1 cellular context compared by ENCODE assay signal in the genomic region with DNA sequence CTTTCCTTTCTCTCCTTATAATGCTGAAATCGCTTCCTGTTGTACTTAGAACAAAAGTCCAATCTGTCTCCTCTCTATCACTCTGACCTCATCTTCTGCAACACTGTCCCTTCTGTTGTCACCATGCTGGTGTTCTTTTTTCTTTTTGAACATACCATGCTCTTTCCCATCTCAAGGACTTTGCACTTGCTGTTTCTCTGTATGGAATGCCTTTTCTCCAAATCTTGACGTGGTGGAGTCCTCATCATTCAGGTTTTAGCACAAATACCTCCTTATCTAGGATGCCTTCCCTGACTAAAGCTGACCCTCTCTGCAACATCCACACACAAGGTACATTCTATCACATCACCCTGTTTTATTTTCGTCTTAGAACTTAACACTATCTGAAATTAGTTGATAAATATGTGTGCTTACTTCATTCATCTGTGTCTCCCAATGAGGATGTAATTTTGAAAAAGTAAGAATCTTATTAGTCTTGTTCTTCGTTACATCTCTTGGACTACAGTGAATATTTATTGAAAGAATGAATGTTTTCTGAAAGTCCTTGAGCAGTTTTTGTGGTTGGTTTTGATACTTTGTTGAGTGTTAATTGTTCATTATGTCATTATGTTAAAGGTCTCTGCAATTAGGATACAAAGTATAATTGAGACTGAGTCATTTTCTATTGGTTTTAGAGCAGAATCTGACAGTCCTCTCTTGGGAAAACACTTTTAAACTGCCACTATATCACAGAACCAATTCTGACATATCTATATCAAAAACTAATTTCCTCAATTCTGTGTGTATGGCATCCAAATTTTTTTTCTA.
TF ChIP-seq lines count a peak whose summit lies in the region.

No MANE protein-coding gene starts in this region.

TF ChIP-seq in GM12878, 131 proteins besides CTCF, POLR2A, EP300 and RAD21 (continued from another document):
- TF ChIP-seq BCLAF1 (IDR thresholded peaks at IDR 0.05) (no peak), ZNF622 (IDR thresholded peaks at IDR 0.05) (no peak), ZNF207 (IDR thresholded peaks at IDR 0.05; ENCODE audit: borderline replicate concordance) (no peak), MEF2A (IDR thresholded peaks at IDR 0.05; ENCODE audit: insufficient read depth, low read depth, low read length) (no peak), NRF1 (conservative IDR thresholded peaks at IDR 0.05; ENCODE audit: low read depth, low read length) (no peak), SP1 (IDR thresholded peaks at IDR 0.05; ENCODE audit: low read depth, low read length) (no peak), SUPT20H (IDR thresholded peaks at IDR 0.05; ENCODE audit: borderline replicate concordance, control insufficient read depth, low read depth, low read length) (no peak), EED (IDR thresholded peaks at IDR 0.05; ENCODE audit: low read depth) (no peak), LARP7 (IDR thresholded peaks at IDR 0.05) (no peak), GABPA (IDR thresholded peaks at IDR 0.05; ENCODE audit: low read depth) (no peak), WRNIP1 (IDR thresholded peaks at IDR 0.05; ENCODE audit: borderline replicate concordance, low read depth, low read length) (no peak), ZNF24 (IDR thresholded peaks at IDR 0.05) (peak; percentile 87), ZNF217 (IDR thresholded peaks at IDR 0.05) (0 out of 2 replicates have a peak, but pooled peaks have one; percentile 68), IRF4 (IDR thresholded peaks at IDR 0.05; ENCODE audit: low read depth, low read length) (no peak)
- TF ChIP-seq, protein P1, sequence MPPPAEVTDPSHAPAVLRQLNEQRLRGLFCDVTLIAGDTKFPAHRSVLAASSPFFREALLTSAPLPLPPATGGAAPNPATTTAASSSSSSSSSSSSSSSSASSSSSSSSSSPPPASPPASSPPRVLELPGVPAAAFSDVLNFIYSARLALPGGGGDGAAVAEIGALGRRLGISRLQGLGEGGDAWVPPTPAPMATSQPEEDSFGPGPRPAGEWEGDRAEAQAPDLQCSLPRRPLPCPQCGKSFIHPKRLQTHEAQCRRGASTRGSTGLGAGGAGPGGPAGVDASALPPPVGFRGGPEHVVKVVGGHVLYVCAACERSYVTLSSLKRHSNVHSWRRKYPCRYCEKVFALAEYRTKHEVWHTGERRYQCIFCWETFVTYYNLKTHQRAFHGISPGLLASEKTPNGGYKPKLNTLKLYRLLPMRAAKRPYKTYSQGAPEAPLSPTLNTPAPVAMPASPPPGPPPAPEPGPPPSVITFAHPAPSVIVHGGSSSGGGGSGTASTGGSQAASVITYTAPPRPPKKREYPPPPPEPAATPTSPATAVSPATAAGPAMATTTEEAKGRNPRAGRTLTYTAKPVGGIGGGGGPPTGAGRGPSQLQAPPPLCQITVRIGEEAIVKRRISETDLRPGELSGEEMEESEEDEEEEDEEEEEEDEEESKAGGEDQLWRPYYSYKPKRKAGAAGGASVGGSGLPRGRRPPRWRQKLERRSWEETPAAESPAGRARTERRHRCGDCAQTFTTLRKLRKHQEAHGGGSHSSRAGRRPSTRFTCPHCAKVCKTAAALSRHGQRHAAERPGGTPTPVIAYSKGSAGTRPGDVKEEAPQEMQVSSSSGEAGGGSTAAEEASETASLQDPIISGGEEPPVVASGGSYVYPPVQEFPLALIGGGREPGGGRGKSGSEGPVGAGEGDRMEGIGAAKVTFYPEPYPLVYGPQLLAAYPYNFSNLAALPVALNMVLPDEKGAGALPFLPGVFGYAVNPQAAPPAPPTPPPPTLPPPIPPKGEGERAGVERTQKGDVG (CRISPR knock-in tag; IDR thresholded peaks at IDR 0.05) = no peak
- TF ChIP-seq, protein P2, sequence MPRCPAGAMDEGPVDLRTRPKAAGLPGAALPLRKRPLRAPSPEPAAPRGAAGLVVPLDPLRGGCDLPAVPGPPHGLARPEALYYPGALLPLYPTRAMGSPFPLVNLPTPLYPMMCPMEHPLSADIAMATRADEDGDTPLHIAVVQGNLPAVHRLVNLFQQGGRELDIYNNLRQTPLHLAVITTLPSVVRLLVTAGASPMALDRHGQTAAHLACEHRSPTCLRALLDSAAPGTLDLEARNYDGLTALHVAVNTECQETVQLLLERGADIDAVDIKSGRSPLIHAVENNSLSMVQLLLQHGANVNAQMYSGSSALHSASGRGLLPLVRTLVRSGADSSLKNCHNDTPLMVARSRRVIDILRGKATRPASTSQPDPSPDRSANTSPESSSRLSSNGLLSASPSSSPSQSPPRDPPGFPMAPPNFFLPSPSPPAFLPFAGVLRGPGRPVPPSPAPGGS (IDR thresholded peaks at IDR 0.05; ENCODE audit: borderline replicate concordance, insufficient read depth, low read depth, low read length, poor library complexity, severe bottlenecking) = no peak
